ENCODE assay signal across 8 cellular contexts in genomic region chr1:150566589-150567340, GRCh38. TPM values are rescaled to one million over a fixed set of nuclear protein-coding genes. Genes with fewer than 3 reads are reported as not detected.
DNase-seq lines count a peak whose midpoint lies in the region; ATAC-seq and TF ChIP-seq lines count a peak whose summit lies in the region.

No MANE protein-coding gene starts in this region.

- BruUV-seq in mammary epithelial cell (replicated peaks; lab: Mats Ljungman, UMichigan): no TSS peak

- H3K9me3 ChIP-seq in heart left ventricle: no peaks in the 10 kb centered on the region
- H3K9me3 ChIP-seq in mammary epithelial cell (replicated peaks; ENCODE audit: insufficient read depth, low read length): no peaks in the 10 kb centered on the region
- no peaks in the 10 kb centered on the region for H3K9me3 ChIP-seq in mucosa of stomach (ENCODE audit: control insufficient read depth, low read length)
- H3K9me3 ChIP-seq in uterus: no peaks in the 10 kb centered on the region

- H3K36me3 ChIP-seq in heart left ventricle (peaks cover 0 to 22% (median 17%) of the 10 kb centered on the region in 9 donors), mammary epithelial cell (ENCODE audit: insufficient read depth, low read length) (no peaks in the 10 kb centered on the region), mucosa of stomach (ENCODE audit: control insufficient read depth, insufficient read depth, low read length) (peaks cover 6% of the 10 kb centered on the region), uterus (no peaks in the 10 kb centered on the region)

- peaks cover 35% of the 10 kb centered on the region for H3K79me2 ChIP-seq in mammary epithelial cell (ENCODE audit: insufficient read depth, low read length)

- H3K4me1 ChIP-seq in heart left ventricle: peaks cover 38 to 100% (median 95%) of the 10 kb centered on the region in 12 donors
- peaks cover 80% of the 10 kb centered on the region for H3K4me1 ChIP-seq in mammary epithelial cell (ENCODE audit: insufficient read depth, low read length)
- peaks cover 87% of the 10 kb centered on the region for H3K4me1 ChIP-seq in mucosa of stomach (ENCODE audit: control insufficient read depth, insufficient read depth, low read length)
- H3K4me1 ChIP-seq in uterus: peaks cover 44 to 58% of the 10 kb centered on the region in 2 donors

- CTCF ChIA-PET in mammary epithelial cell (lab: Charles Lee; ENCODE audit: low non-redundant PET): no interaction called here

- dilution Hi-C loops in mammary epithelial cell (cut with HindIII; ENCODE audit: low sequenced_read_pairs): no loop called here

- peak overlapping the region; percentile 54 for H3K4me2 ChIP-seq in mammary epithelial cell (ENCODE audit: insufficient read depth, low read depth, low read length)

- H4K20me1 ChIP-seq in mammary epithelial cell (ENCODE audit: insufficient read depth, low read length): no peaks in the 10 kb centered on the region

- TF ChIP-seq CTCF in heart left ventricle (IDR thresholded peaks at IDR 0.05) (no peak), mammary epithelial cell (conservative IDR thresholded peaks at IDR 0.05 in 1 of 2, IDR thresholded peaks at IDR 0.05 in 1 of 2; ENCODE audit: extremely low read depth in 1 of 2, insufficient read depth in 1 of 2, low read depth in 1 of 2, low read length in 2 of 2) (no peak), uterus (IDR thresholded peaks at IDR 0.05) (no peak)

- TF ChIP-seq POLR2A in heart left ventricle (IDR thresholded peaks at IDR 0.05) (no peak), uterus (IDR thresholded peaks at IDR 0.05) (no peak)

- H3K4me3 ChIP-seq in heart left ventricle (peak overlapping the region in 9 of 12 donors; percentile 23 to 50 (median 33)), mammary epithelial cell (replicated peaks in 1 of 3; ENCODE audit: insufficient read depth in 1 of 3, low read depth in 2 of 3, low read length in 3 of 3) (no peak overlapping the region), mucosa of stomach (ENCODE audit: low read length) (no peak overlapping the region), uterus (peak overlapping the region; percentile 33 to 40)

- 72 to 83% (median 79%) methylated on average over 12 of the region's 12 CpGs for WGBS in heart left ventricle, 4 donors
- WGBS in mammary epithelial cell (ENCODE audit: low coverage, missing lambda C conversion rate): 79% methylated on average over 9 of the region's 12 CpGs

- H3K27ac ChIP-seq in heart left ventricle (peak overlapping the region; percentile 94 to 100 (median 100)), mammary epithelial cell (ENCODE audit: insufficient read depth, low read depth, low read length) (peak overlapping the region; percentile 88), uterus (peak overlapping the region; percentile 99)

- H3K9ac ChIP-seq in mammary epithelial cell (ENCODE audit: insufficient read depth, low read length) (no peak overlapping the region), mucosa of stomach (ENCODE audit: low read length) (peak overlapping the region; percentile 59)

- in situ Hi-C loops in mammary epithelial cell (cut with MboI; ENCODE audit: low sequenced_read_pairs in 2 of 2): loop anchor here in 1 of 2 donors (5.0 kb wide), 1 partner anchor 61 kb away; the partner anchor contains the start of gene ENSA

- H2AFZ ChIP-seq in mammary epithelial cell (ENCODE audit: low read depth, low read length): no peak overlapping the region

- intact Hi-C loops in heart left ventricle (cut with DNase I) (loop anchor here in 1 of 10 donors (10.0 kb wide), 2 partner anchors 128 to 202 kb away; partner anchors contain the start of genes GOLPH3L and RPRD2), left cardiac atrium (cut with DNase I) (loop anchor here in 1 of 2 donors (10.0 kb wide), 1 partner anchor 248 kb away; no protein-coding TSS in a partner anchor), mammary epithelial cell (cut with micrococcal nuclease) (no loop called here), uterus (cut with DNase I; ENCODE audit: low total_unique reads) (no loop called here)

- DNase-seq in heart left ventricle: no peak
- no peak for DNase-seq in left cardiac atrium
- DNase-seq in mammary epithelial cell: no peak
- no peak for DNase-seq in uterus
- DNase-seq in OCI-M2 (lab: John Stamatoyannopoulos, UW; ENCODE audit: unreplicated experiment): no peak
- DNase-seq in NCI-H2227 treated with DMSO at 0.1 percent for 48 hours (lab: John Stamatoyannopoulos, UW): no peak

- ATAC-seq in heart left ventricle: no peak
- no peak for ATAC-seq in left cardiac atrium
- no peak for ATAC-seq in HG03097 (IDR thresholded peaks at IDR 0.05; ENCODE audit: low FRiP score, unreplicated experiment)

- H3K27me3 ChIP-seq in heart left ventricle: no peaks in the 10 kb centered on the region
- H3K27me3 ChIP-seq in mammary epithelial cell (ENCODE audit: insufficient read depth, low read length): no peaks in the 10 kb centered on the region
- no peaks in the 10 kb centered on the region for H3K27me3 ChIP-seq in mucosa of stomach (ENCODE audit: control insufficient read depth, insufficient read depth, low read length)
- no peaks in the 10 kb centered on the region for H3K27me3 ChIP-seq in uterus

RNA-seq across cellular contexts. Expression of gene MCL1, which starts 12.6 kb away (rescaled TPM):
- total RNA-seq in heart left ventricle (100 to 1,000 TPM in 6 of 9 donors, 10 to 100 TPM in 3; 77.2 to 180 (median 104) TPM), left cardiac atrium (100 to 1,000 TPM; 103 to 146 TPM), mammary epithelial cell (100 to 1,000 TPM; 289 to 455 TPM), uterus (100 to 1,000 TPM; 125 to 266 (median 207) TPM)
- polyA plus RNA-seq in heart left ventricle (100 to 1,000 TPM in 1 of 2 donors, 10 to 100 TPM in 1; 57.1 to 118 TPM), mammary epithelial cell (126 TPM)
- 272 TPM for polyA minus RNA-seq in mammary epithelial cell

RNA-seq across cellular contexts. Expression of gene ADAMTSL4, which starts 17.6 kb away (rescaled TPM):
- total RNA-seq in heart left ventricle: 10 to 100 TPM; 19.2 to 69.0 (median 40.9) TPM
- 10 to 100 TPM; 41.1 to 61.7 TPM for polyA plus RNA-seq in heart left ventricle
- total RNA-seq in left cardiac atrium: 10 to 100 TPM; 31.5 to 62.5 TPM
- total RNA-seq in mammary epithelial cell: 10 to 100 TPM in 1 of 2 donors, 1 to 10 TPM in 1; 2.9 to 98.0 TPM
- 4.8 TPM for polyA plus RNA-seq in mammary epithelial cell
- 5.1 TPM for polyA minus RNA-seq in mammary epithelial cell
- total RNA-seq in uterus: 100 to 1,000 TPM in 1 of 4 donors, 10 to 100 TPM in 3; 15.9 to 133 (median 35.4) TPM

RNA-seq across cellular contexts. Expression of gene FALEC, which starts 51.2 kb away (rescaled TPM):
- total RNA-seq in heart left ventricle (under 1 TPM in 2 of 9 donors, not detected in 7; 0.51 to 0.96 TPM), left cardiac atrium (not detected), mammary epithelial cell (not detected), uterus (1 to 10 TPM in 1 of 4 donors, under 1 TPM in 1, not detected in 2; 0.88 to 1.0 TPM)
- polyA plus RNA-seq in heart left ventricle (under 1 TPM; 0.18 to 0.46 TPM), mammary epithelial cell (not detected)
- polyA minus RNA-seq in mammary epithelial cell: not detected

RNA-seq across cellular contexts. Expression of gene ECM1, which starts 58.9 kb away (rescaled TPM):
- total RNA-seq in heart left ventricle: 10 to 100 TPM; 10.9 to 35.3 (median 15.4) TPM
- polyA plus RNA-seq in heart left ventricle: 10 to 100 TPM; 11.3 to 15.6 TPM
- 10 to 100 TPM; 40.6 to 42.2 TPM for total RNA-seq in left cardiac atrium
- total RNA-seq in mammary epithelial cell: 10 to 100 TPM; 12.5 to 16.2 TPM
- 11.7 TPM for polyA plus RNA-seq in mammary epithelial cell
- polyA minus RNA-seq in mammary epithelial cell: 13.3 TPM
- 10 to 100 TPM in 2 of 4 donors, 1 to 10 TPM in 2; 1.5 to 38.5 (median 9.5) TPM for total RNA-seq in uterus

Comparison
In these comparisons a context has a peak if more than half of its experiments do, and no peak if none do; other contexts are left out.
1. H3K4me3 ChIP-seq: peak in heart left ventricle (9 of 12) and uterus (2 of 2); none in mammary epithelial cell (0 of 3) and mucosa of stomach (single experiment).
2. Peak in every context shown above with its lines, with median percentiles within 50 percentile points of each other: H3K27ac ChIP-seq.